14 cellular contexts compared by ENCODE assay signal in genomic region chr7:111835066-111835465, GRCh38.
DNase-seq lines count a peak whose midpoint lies in the region; ATAC-seq, FAIRE-seq and TF ChIP-seq lines count a peak whose summit lies in the region.
"Had no signal": no experiment of that assay in that cellular context is flagged by ENCODE, and none has a peak within 500 bp of the region (broad histone marks: within the 10 kb centered on the region; RNA-seq: fewer than 3 reads in every experiment).

No MANE protein-coding gene starts in this region.

- no peak overlapping the region for H3K27ac Mint-ChIP-seq in glutamatergic neuron (ENCODE audit: unreplicated experiment)
- H3K27ac Mint-ChIP-seq: brain had no signal

- H3K27me3 Mint-ChIP-seq in glutamatergic neuron (ENCODE audit: unreplicated experiment): peaks cover 2% of the 10 kb centered on the region
- H3K27me3 Mint-ChIP-seq: brain had no signal

- peaks cover 7% of the 10 kb centered on the region for H3K36me3 Mint-ChIP-seq in glutamatergic neuron (ENCODE audit: unreplicated experiment)

- no peak for ATAC-seq in HG03460 (IDR thresholded peaks at IDR 0.05; ENCODE audit: unreplicated experiment)

- H2AFZ ChIP-seq in ACC112 (ENCODE audit: low read length, unreplicated experiment): peak overlapping the region; percentile 77

- TF ChIP-seq POLR2A in H54 (IDR thresholded peaks at IDR 0.05; ENCODE audit: low read depth, low read length) (no peak), Peyer's patch (IDR thresholded peaks at IDR 0.05) (no peak)

- peak overlapping the region; percentile 84 for H3K27ac ChIP-seq in ACC112 (ENCODE audit: low read depth, low read length)
- H3K27ac ChIP-seq in Peyer's patch: no peak overlapping the region
- H3K27ac ChIP-seq: C4-2B, right lobe of liver had no signal

- TF ChIP-seq CTCF in astrocyte of the cerebellum (IDR thresholded peaks at IDR 0.05; ENCODE audit: low read depth, low read length, missing control alignments): no peak
- TF ChIP-seq CTCF in glutamatergic neuron (IDR thresholded peaks at IDR 0.05; ENCODE audit: partially characterized antibody, unreplicated experiment): no peak
- TF ChIP-seq CTCF in Peyer's patch (IDR thresholded peaks at IDR 0.05): no peak

- H3K4me1 Mint-ChIP-seq in glutamatergic neuron (ENCODE audit: low read depth, unreplicated experiment): no peaks in the 10 kb centered on the region
- H3K4me1 Mint-ChIP-seq: brain had no signal

- H3K36me3 ChIP-seq in ACC112 (ENCODE audit: insufficient read depth, low read length) (peaks cover 6% of the 10 kb centered on the region; the same call in 1 of the 2 replicates), Peyer's patch (no peaks in the 10 kb centered on the region)
- H3K36me3 ChIP-seq: right lobe of liver had no signal

- no peaks in the 10 kb centered on the region for H3K79me2 ChIP-seq in ACC112 (ENCODE audit: control insufficient read depth, insufficient read depth, low read length, unreplicated experiment)

- peak; percentile 68 for FAIRE-seq in H54 (lab: Jason Lieb, UNC)
- FAIRE-seq: TTC549 had no signal

- DNase-seq in H54 (ENCODE audit: insufficient read length, low spot score) (no peak), astrocyte of the cerebellum (ENCODE audit: low read depth) (peak; percentile 83), hepatic stellate cell (ENCODE audit: low spot score) (peak; percentile 36), glutamatergic neuron (no peak), Peyer's patch (no peak), glomerular visceral epithelial cell (ENCODE audit: extremely low spot score) (no peak)
- DNase-seq: activated CD8-positive, alpha-beta memory T cell treated with anti-CD3 and anti-CD28 coated beads, Interleukin-2, amount 50 U/mL, for 48 hours; NCI-H1092 treated with DMSO at 0.1 percent for 48 hours; right lobe of liver had no signal

- H3K27me3 ChIP-seq in ACC112 (ENCODE audit: insufficient read depth, low read length) (no peaks in the 10 kb centered on the region), Peyer's patch (no peaks in the 10 kb centered on the region)
- H3K27me3 ChIP-seq: right lobe of liver had no signal

- no peak overlapping the region for H3K4me3 Mint-ChIP-seq in glutamatergic neuron (ENCODE audit: unreplicated experiment)
- H3K4me3 Mint-ChIP-seq: brain had no signal

- H3K4me3 ChIP-seq in ACC112 (ENCODE audit: low read depth, low read length) (no peak overlapping the region), astrocyte of the cerebellum (ENCODE audit: low read depth, low read length) (no peak overlapping the region), Peyer's patch (no peak overlapping the region)
- H3K4me3 ChIP-seq: right lobe of liver had no signal

- in situ Hi-C loops in astrocyte of the cerebellum (cut with HindIII; ENCODE audit: low sequenced_read_pairs): no loop called here

- H3K4me1 ChIP-seq in ACC112 (ENCODE audit: control insufficient read depth, insufficient read depth, low read length, unreplicated experiment) (peaks cover 34% of the 10 kb centered on the region), Peyer's patch (no peaks in the 10 kb centered on the region)
- H3K4me1 ChIP-seq: right lobe of liver had no signal

- H3K9me3 ChIP-seq in Peyer's patch: no peaks in the 10 kb centered on the region
- H3K9me3 ChIP-seq: right lobe of liver had no signal

- peaks cover 2% of the 10 kb centered on the region for H3K9me3 Mint-ChIP-seq in glutamatergic neuron (ENCODE audit: unreplicated experiment)

Comparison
In these comparisons a context has a peak if more than half of its experiments do, and no peak if none do; other contexts are left out.
1. DNase-seq: peak in astrocyte of the cerebellum (single experiment) and hepatic stellate cell (single experiment); none in H54 (single experiment), glutamatergic neuron (single experiment), Peyer's patch (0 of 3) and glomerular visceral epithelial cell (single experiment).